7 cellular contexts compared by ENCODE assay signal in the genomic region with DNA sequence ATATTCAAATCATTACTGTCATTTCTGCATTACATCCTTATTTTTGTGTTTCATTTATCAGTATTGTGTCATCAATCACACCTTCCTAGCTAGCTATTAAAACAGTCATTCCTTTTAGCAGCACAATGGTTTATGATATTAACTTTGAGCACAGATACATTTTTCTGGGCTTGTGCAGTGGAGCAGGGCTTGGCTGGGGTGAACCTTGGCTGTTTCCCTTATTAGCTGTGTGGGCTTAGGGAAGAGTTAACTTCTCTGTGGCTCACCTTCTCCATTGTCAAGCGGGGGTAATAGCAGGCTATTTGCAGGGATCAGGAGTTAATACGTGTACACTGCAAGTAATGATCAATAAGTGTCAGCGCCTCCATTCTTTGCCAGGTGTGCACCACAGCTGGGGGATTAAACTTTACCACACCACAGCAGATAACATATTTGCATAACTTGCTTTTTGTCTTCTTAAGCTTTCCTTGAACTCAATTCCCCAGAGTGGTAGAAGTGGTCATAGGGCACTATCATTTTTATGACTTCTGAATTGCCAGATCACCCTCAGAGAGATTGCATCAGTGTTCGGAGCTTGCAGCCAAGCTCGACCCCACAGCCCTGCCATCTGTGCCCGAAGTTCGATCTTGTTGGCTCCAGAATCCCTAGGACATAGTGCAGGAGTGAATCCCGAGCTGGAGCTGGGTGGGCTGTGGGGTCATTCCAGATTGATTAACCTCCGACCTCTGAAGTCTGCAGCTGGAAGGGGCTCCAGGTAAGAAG. TPM values are rescaled to one million over a fixed set of nuclear protein-coding genes. Genes with fewer than 3 reads are reported as not detected.
DNase-seq lines count a peak whose midpoint lies in the region; ATAC-seq and TF ChIP-seq lines count a peak whose summit lies in the region.

No MANE protein-coding gene starts in this region.

- POLR2A ChIA-PET in IMR-90 (lab: Charles Lee; ENCODE audit: unreplicated experiment): interaction anchor here (1.2 kb wide), 1 partner anchor 9 kb away, joined by 3 read pairs; no protein-coding TSS in a partner anchor

- H4K5ac ChIP-seq in IMR-90 (ENCODE audit: low read depth, low read length): no peak overlapping the region

- no peak overlapping the region for H3K4ac ChIP-seq in IMR-90 (ENCODE audit: low read depth, low read length)

- H2BK5ac ChIP-seq in IMR-90 (ENCODE audit: low read depth, low read length, poor library complexity, severe bottlenecking): no peak overlapping the region

- ATAC-seq in GM19438 (IDR thresholded peaks at IDR 0.05; ENCODE audit: low read depth, unreplicated experiment) (peak; percentile 24), IMR-90 (ENCODE audit: low read depth) (no peak), HG03565 (IDR thresholded peaks at IDR 0.05; ENCODE audit: unreplicated experiment) (no peak)

- H3K4me1 ChIP-seq in IMR-90 (ENCODE audit: control insufficient read depth, insufficient read depth, low read length): peaks cover 10% of the 10 kb centered on the region

- H2AK5ac ChIP-seq in IMR-90 (ENCODE audit: low read depth, low read length): no peak overlapping the region; the same call in 1 of the 2 replicates

- H4K8ac ChIP-seq in IMR-90 (ENCODE audit: low read depth in 2 of 2, low read length in 2 of 2): peak overlapping the region in 1 of 2 experiments; percentile 3; a peak in 1 of 4 replicates

- TF ChIP-seq CTCF in IMR-90 (conservative IDR thresholded peaks at IDR 0.05; ENCODE audit: low read depth, low read length): no peak
- no peak for TF ChIP-seq CTCF in brain microvascular endothelial cell (IDR thresholded peaks at IDR 0.05; ENCODE audit: low read depth, low read length, missing control alignments)

- H3K79me1 ChIP-seq in IMR-90 (ENCODE audit: low read depth in 1 of 2, low read length in 2 of 2): peaks cover 7 to 34% of the 10 kb centered on the region in 2 experiments

- H3K9me3 ChIP-seq in IMR-90 (ENCODE audit: control insufficient read depth, insufficient read depth, low read length): no peaks in the 10 kb centered on the region

- 0 out of 3 replicates have a peak overlapping the region, but pooled peaks have one; percentile 44 for H2BK15ac ChIP-seq in IMR-90 (ENCODE audit: low read depth, low read length)

- no peaks in the 10 kb centered on the region for H3K27me3 ChIP-seq in IMR-90 (ENCODE audit: control insufficient read depth, insufficient read depth, low read length)
- no peaks in the 10 kb centered on the region for H3K27me3 ChIP-seq in brain microvascular endothelial cell (replicated peaks)

- intact Hi-C loops in IMR-90 (cut with micrococcal nuclease): loop anchor here (5.0 kb wide), 2 partner anchors 151 to 179 kb away; no protein-coding TSS in a partner anchor
- intact Hi-C loops in posterior vena cava (cut with DNase I): loop anchor here in 1 of 2 donors (5.0 kb wide), 1 partner anchor 49 kb away; a partner anchor contains a TSS

- no peak overlapping the region for H2AK9ac ChIP-seq in IMR-90 (replicated peaks; ENCODE audit: low read depth, low read length, poor library complexity)

- in situ Hi-C loops in IMR-90 (cut with MboI; ENCODE audit: low sequenced_read_pairs): no loop called here
- in situ Hi-C loops in brain microvascular endothelial cell (cut with HindIII; ENCODE audit: low pct_ligation_motif_present, low sequenced_read_pairs): no loop called here

- H2AFZ ChIP-seq in IMR-90 (replicated peaks; ENCODE audit: low read length, poor library complexity): no peak overlapping the region

- no peak for TF ChIP-seq POLR2A in IMR-90 (IDR thresholded peaks at IDR 0.05; ENCODE audit: low read depth, low read length)

- H3K56ac ChIP-seq in IMR-90 (ENCODE audit: extremely low read depth, insufficient read depth, low read length): no peak overlapping the region

- CTCF ChIA-PET in IMR-90 (lab: Yijun Ruan, JAX): interaction anchor here (0.6 to 1.4 kb wide), 3 partner anchors 49 to 251 kb away, joined by 3 to 4 read pairs (median 3); a partner anchor contains a TSS

- H3K9ac ChIP-seq in IMR-90 (ENCODE audit: low read depth, low read length): no peak overlapping the region

- H3K23ac ChIP-seq in IMR-90 (ENCODE audit: low read depth, low read length): 0 out of 2 replicates have a peak overlapping the region, but pooled peaks have one; percentile 16

- no TSS peak for BruUV-seq in IMR-90 (replicated peaks; lab: Mats Ljungman, UMichigan)

- H3K27ac ChIP-seq in IMR-90 (ENCODE audit: insufficient read depth, low read length): no peak overlapping the region
- peak overlapping the region; percentile 77 for H3K27ac ChIP-seq in brain microvascular endothelial cell

- DNase-seq in IMR-90 (no peak), brain microvascular endothelial cell (no peak), posterior vena cava (ENCODE audit: low spot score) (peak; percentile 44), NCI-H510A treated with DMSO at 0.1 percent for 48 hours (lab: John Stamatoyannopoulos, UW) (no peak), NCI-H1417 treated with DMSO at 0.1 percent for 48 hours (lab: John Stamatoyannopoulos, UW) (no peak)

- TF ChIP-seq RAD21 in IMR-90 (IDR thresholded peaks at IDR 0.05; ENCODE audit: low read length): no peak

- H3K4me3 ChIP-seq in IMR-90 (ENCODE audit: insufficient read depth, low read depth, low read length) (no peak overlapping the region), brain microvascular endothelial cell (ENCODE audit: low read depth, low read length) (peak overlapping the region; percentile 72)

- peaks cover 18% of the 10 kb centered on the region for H3K9me1 ChIP-seq in IMR-90 (ENCODE audit: insufficient read depth, low read length)

- H3K36me3 ChIP-seq in IMR-90 (ENCODE audit: control insufficient read depth, insufficient read depth, low read length): peaks cover under 1% of the 10 kb centered on the region; the same call in 1 of the 2 replicates
- H3K36me3 ChIP-seq in brain microvascular endothelial cell (replicated peaks): peaks cover 8% of the 10 kb centered on the region

- no peak overlapping the region for H4K91ac ChIP-seq in IMR-90 (ENCODE audit: insufficient read depth, low read depth, low read length)

- no peak overlapping the region for H3K18ac ChIP-seq in IMR-90 (ENCODE audit: low read depth, low read length)

- H4K20me1 ChIP-seq in IMR-90 (ENCODE audit: insufficient read depth, low read length): peaks cover 25% of the 10 kb centered on the region

- no peak overlapping the region for H2BK120ac ChIP-seq in IMR-90 (ENCODE audit: low read depth, low read length)

- no peak overlapping the region for H3K4me2 ChIP-seq in IMR-90 (ENCODE audit: low read depth, low read length)

- H3K14ac ChIP-seq in IMR-90 (replicated peaks; ENCODE audit: low read depth, low read length): peak overlapping the region; percentile 48

- WGBS in IMR-90 (ENCODE audit: extremely low coverage in 2 of 2, insufficient read length in 1 of 2), 2 experiments: 90% methylated on average over 2 of the region's 9 CpGs; no CpG with 5 or more reads in 1 of the 2 experiments

- dilution Hi-C loops in IMR-90 (cut with HindIII; ENCODE audit: low sequenced_read_pairs, unreplicated experiment): no loop called here

- peak overlapping the region; percentile 71 for H2BK20ac ChIP-seq in IMR-90 (ENCODE audit: low read depth, low read length)

TF ChIP-seq in IMR-90, 13 proteins besides CTCF, POLR2A, EP300 and RAD21:
- TF ChIP-seq RCOR1 (IDR thresholded peaks at IDR 0.05; ENCODE audit: insufficient replicate concordance, low read length): no peak
- TF ChIP-seq MAFK (IDR thresholded peaks at IDR 0.05; ENCODE audit: low read depth, low read length): no peak
- no peak for TF ChIP-seq BHLHE40 (IDR thresholded peaks at IDR 0.05; ENCODE audit: low read depth, low read length)
- TF ChIP-seq, protein P1, sequence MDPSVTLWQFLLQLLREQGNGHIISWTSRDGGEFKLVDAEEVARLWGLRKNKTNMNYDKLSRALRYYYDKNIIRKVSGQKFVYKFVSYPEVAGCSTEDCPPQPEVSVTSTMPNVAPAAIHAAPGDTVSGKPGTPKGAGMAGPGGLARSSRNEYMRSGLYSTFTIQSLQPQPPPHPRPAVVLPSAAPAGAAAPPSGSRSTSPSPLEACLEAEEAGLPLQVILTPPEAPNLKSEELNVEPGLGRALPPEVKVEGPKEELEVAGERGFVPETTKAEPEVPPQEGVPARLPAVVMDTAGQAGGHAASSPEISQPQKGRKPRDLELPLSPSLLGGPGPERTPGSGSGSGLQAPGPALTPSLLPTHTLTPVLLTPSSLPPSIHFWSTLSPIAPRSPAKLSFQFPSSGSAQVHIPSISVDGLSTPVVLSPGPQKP (IDR thresholded peaks at IDR 0.05; ENCODE audit: borderline replicate concordance, low read depth, low read length): no peak
- TF ChIP-seq, protein P2, sequence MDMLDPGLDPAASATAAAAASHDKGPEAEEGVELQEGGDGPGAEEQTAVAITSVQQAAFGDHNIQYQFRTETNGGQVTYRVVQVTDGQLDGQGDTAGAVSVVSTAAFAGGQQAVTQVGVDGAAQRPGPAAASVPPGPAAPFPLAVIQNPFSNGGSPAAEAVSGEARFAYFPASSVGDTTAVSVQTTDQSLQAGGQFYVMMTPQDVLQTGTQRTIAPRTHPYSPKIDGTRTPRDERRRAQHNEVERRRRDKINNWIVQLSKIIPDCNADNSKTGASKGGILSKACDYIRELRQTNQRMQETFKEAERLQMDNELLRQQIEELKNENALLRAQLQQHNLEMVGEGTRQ (IDR thresholded peaks at IDR 0.05; ENCODE audit: low read depth, low read length): no peak
- TF ChIP-seq CEBPB (IDR thresholded peaks at IDR 0.05; ENCODE audit: low read depth, low read length): no peak
- TF ChIP-seq MAZ (IDR thresholded peaks at IDR 0.05; ENCODE audit: borderline replicate concordance, low read depth, low read length): no peak
- TF ChIP-seq MXI1 (IDR thresholded peaks at IDR 0.05; ENCODE audit: borderline replicate concordance, low read depth, low read length): no peak
- no peak for TF ChIP-seq RFX5 (IDR thresholded peaks at IDR 0.05; ENCODE audit: low read depth, low read length)
- TF ChIP-seq SMC3 (IDR thresholded peaks at IDR 0.05; ENCODE audit: low read depth, low read length): no peak
- TF ChIP-seq CHD1 (IDR thresholded peaks at IDR 0.05; ENCODE audit: low read depth, low read length): no peak
- TF ChIP-seq NFE2L2 (IDR thresholded peaks at IDR 0.05; ENCODE audit: low read depth, low read length): no peak

RNA-seq across cellular contexts. Expression of a gene that starts 1.5 kb away (rescaled TPM):
- 72.4 and 81.4 TPM in 2 replicates for total RNA-seq in IMR-90 (2012; rRNA removed)
- polyA plus RNA-seq in IMR-90 (2012; rRNA removed): 83.1 TPM in 2 replicates
- 62.2 and 67.4 TPM in 2 replicates for polyA plus RNA-seq in IMR-90 (2012; cell fraction: cytosol; rRNA removed)
- polyA plus RNA-seq in IMR-90 (2012; cell fraction: nucleus; rRNA removed; ENCODE audit: low replicate concordance): 106 and 206 TPM in 2 replicates
- total RNA-seq in posterior vena cava: 100 to 1,000 TPM; 132 to 155 TPM

RNA-seq across cellular contexts. Expression of a gene that starts 50.9 kb away (rescaled TPM):
- total RNA-seq in IMR-90 (2012; rRNA removed) (53.6 and 61.1 TPM in 2 replicates), posterior vena cava (10 to 100 TPM; 48.5 to 51.0 TPM)
- 98.4 and 98.6 TPM in 2 replicates for polyA plus RNA-seq in IMR-90 (2012; rRNA removed)
- polyA plus RNA-seq in IMR-90 (2012; cell fraction: cytosol; rRNA removed): 79.7 and 106 TPM in 2 replicates
- 204 and 302 TPM in 2 replicates for polyA plus RNA-seq in IMR-90 (2012; cell fraction: nucleus; rRNA removed; ENCODE audit: low replicate concordance)
